ENCODE assay signal across 9 cellular contexts in the genomic region with DNA sequence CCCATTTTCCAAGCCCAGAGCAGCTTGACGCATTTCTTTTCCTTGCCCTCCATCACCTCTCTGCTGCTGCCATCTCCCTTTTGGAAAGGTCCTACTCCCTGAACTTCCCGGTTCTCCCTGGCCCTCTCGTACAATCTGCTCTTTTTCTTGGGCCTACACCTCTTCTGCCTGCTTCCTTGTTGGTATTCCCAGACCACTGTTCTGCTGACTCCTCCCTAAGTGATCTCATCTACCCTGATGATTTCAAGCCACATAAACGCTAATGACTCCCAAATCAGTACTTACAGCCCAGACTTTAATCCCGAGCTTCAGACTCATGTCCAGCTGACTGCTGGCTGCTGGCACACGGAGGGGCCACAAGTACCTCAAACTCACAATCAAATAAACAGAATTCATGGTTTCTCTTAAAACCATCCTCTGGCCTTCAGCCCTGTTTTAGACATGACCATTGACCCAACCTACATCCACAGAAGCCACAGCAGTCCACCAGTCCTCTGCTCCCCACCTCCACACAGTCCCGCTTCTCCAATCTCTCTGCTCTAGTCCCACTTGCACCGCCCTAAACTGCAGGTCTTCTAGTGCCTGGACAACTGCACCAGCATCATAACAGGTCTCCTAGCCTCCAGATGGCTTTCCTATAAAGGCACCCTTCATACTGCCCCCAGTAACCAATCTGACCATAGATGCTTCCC. TPM values are rescaled to one million over a fixed set of nuclear protein-coding genes. Genes with fewer than 3 reads are reported as not detected.
DNase-seq lines count a peak whose midpoint lies in the region; ATAC-seq and TF ChIP-seq lines count a peak whose summit lies in the region.
"Had no signal": no experiment of that assay in that cellular context is flagged by ENCODE, and none has a peak within 500 bp of the region (broad histone marks: within the 10 kb centered on the region; RNA-seq: fewer than 3 reads in every experiment).

No MANE protein-coding gene starts in this region.

- H3K9me3 ChIP-seq in Peyer's patch = no peaks in the 10 kb centered on the region
- no peaks in the 10 kb centered on the region for H3K9me3 ChIP-seq in MM.1S (replicated peaks; ENCODE audit: insufficient read depth, low read length)

- peaks cover 5% of the 10 kb centered on the region for H3K4me1 Mint-ChIP-seq in glutamatergic neuron (ENCODE audit: low read depth, unreplicated experiment)

- peaks cover 13% of the 10 kb centered on the region for H3K36me3 Mint-ChIP-seq in glutamatergic neuron (ENCODE audit: unreplicated experiment)

- peaks cover 2% of the 10 kb centered on the region for H3K27me3 Mint-ChIP-seq in glutamatergic neuron (ENCODE audit: unreplicated experiment)

- H3K36me3 ChIP-seq in Peyer's patch = peaks cover 0 to 12% (median 0%) of the 10 kb centered on the region in 3 donors
- H3K36me3 ChIP-seq in MM.1S (replicated peaks; ENCODE audit: insufficient read depth, low read length) = no peaks in the 10 kb centered on the region

- no peak overlapping the region for H3K4me3 Mint-ChIP-seq in glutamatergic neuron (ENCODE audit: unreplicated experiment)

- H3F3A ChIP-seq in MM.1S (ENCODE audit: insufficient read depth, low read length) = no peaks in the 10 kb centered on the region

- H3K79me2 ChIP-seq in MM.1S (ENCODE audit: low read length) = no peaks in the 10 kb centered on the region

- no peak overlapping the region for H3K9ac ChIP-seq in MM.1S (ENCODE audit: low read length)

- no peak overlapping the region for H3K27ac Mint-ChIP-seq in glutamatergic neuron (ENCODE audit: unreplicated experiment)

- no peak for TF ChIP-seq POLR2A in Peyer's patch (IDR thresholded peaks at IDR 0.05)

- H2AFZ ChIP-seq in MM.1S (ENCODE audit: low read length) = no peak overlapping the region

- DNase-seq in EL = peak; percentile 85
- peak in 1 of 3 donors; percentile 50 for DNase-seq in Peyer's patch
- DNase-seq in fibroblast of gingiva (ENCODE audit: low read depth) = peak; percentile 52
- peak; percentile 77 for DNase-seq in renal cortical epithelial cell (ENCODE audit: low read depth)
- no peak for DNase-seq in MM.1S
- DNase-seq in glutamatergic neuron = no peak
- DNase-seq in activated T-cell treated with anti-CD3 and anti-CD28 coated beads, Interleukin-2, amount 50 U/mL, for 1 hour = no peak
- DNase-seq: NCI-H2227 treated with DMSO at 0.1 percent for 48 hours had no signal

- peaks cover 6% of the 10 kb centered on the region for H3K9me3 Mint-ChIP-seq in glutamatergic neuron (ENCODE audit: unreplicated experiment)

- no peak overlapping the region for H3K4me3 ChIP-seq in Peyer's patch
- H3K4me3 ChIP-seq in MM.1S (ENCODE audit: low read length) = no peak overlapping the region

- H3K27me3 ChIP-seq in Peyer's patch = no peaks in the 10 kb centered on the region
- H3K27me3 ChIP-seq in MM.1S (replicated peaks; ENCODE audit: insufficient read depth, low read length) = no peaks in the 10 kb centered on the region

- TF ChIP-seq CTCF in Peyer's patch (IDR thresholded peaks at IDR 0.05) (no peak), MM.1S (IDR thresholded peaks at IDR 0.05; ENCODE audit: low read length) (no peak), glutamatergic neuron (IDR thresholded peaks at IDR 0.05; ENCODE audit: partially characterized antibody, unreplicated experiment) (no peak)

- H4K20me1 ChIP-seq in MM.1S (ENCODE audit: insufficient read depth, low read length) = no peaks in the 10 kb centered on the region

- no peak overlapping the region for H3K4me2 ChIP-seq in MM.1S (ENCODE audit: low read depth, low read length)

- H3K4me1 ChIP-seq in Peyer's patch = peaks cover 0 to 20% (median 4%) of the 10 kb centered on the region in 4 donors
- no peaks in the 10 kb centered on the region for H3K4me1 ChIP-seq in MM.1S (ENCODE audit: low read length)

- no peaks in the 10 kb centered on the region for H3K9me2 ChIP-seq in MM.1S (replicated peaks; ENCODE audit: insufficient read depth, low read length)

- ATAC-seq in GM21528 (IDR thresholded peaks at IDR 0.05; ENCODE audit: low FRiP score, unreplicated experiment) = no peak

- H3K27ac ChIP-seq in Peyer's patch = peak overlapping the region in 3 of 4 donors; percentile 25 to 38 (median 35)
- no peak overlapping the region for H3K27ac ChIP-seq in MM.1S (ENCODE audit: low read length)

RNA-seq across cellular contexts. Expression of gene AAGAB, which starts 57.6 kb away (rescaled TPM):
- 10 to 100 TPM; 27.5 to 54.5 (median 42.8) TPM for total RNA-seq in Peyer's patch
- total RNA-seq in renal cortical epithelial cell = 78.8 and 97.2 TPM in 2 replicates
- 39.9 TPM for total RNA-seq in glutamatergic neuron (ENCODE audit: unreplicated experiment)

RNA-seq across cellular contexts. Expression of gene IQCH, which starts 57.8 kb away (rescaled TPM):
- total RNA-seq in Peyer's patch = 1 to 10 TPM in 1 of 4 donors, under 1 TPM in 3; 0.53 to 1.2 (median 0.88) TPM
- 3.0 and 14.0 TPM in 2 replicates for total RNA-seq in renal cortical epithelial cell
- total RNA-seq in glutamatergic neuron (ENCODE audit: unreplicated experiment) = 4.5 TPM

Comparison
In these comparisons a context has a peak if more than half of its experiments do, and no peak if none do; other contexts are left out.
1. DNase-seq: peak in EL (single experiment), fibroblast of gingiva (single experiment) and renal cortical epithelial cell (single experiment); none in MM.1S (single experiment), glutamatergic neuron (single experiment) and activated T-cell treated with anti-CD3 and anti-CD28 coated beads, Interleukin-2, amount 50 U/mL, for 1 hour (single experiment).